ENCODE assay signal across 8 cellular contexts in genomic region chr9:124285903-124286291, GRCh38. TPM values are rescaled to one million over a fixed set of nuclear protein-coding genes. Genes with fewer than 3 reads are reported as not detected.
DNase-seq lines count a peak whose midpoint lies in the region; ATAC-seq and TF ChIP-seq lines count a peak whose summit lies in the region.

No MANE protein-coding gene starts in this region.

- H3K9me3 Mint-ChIP-seq in activated naive CD4-positive, alpha-beta T cell treated with anti-CD3 and anti-CD28 coated beads, Interleukin-2, amount 50 U/mL, for 72 hours: no peaks in the 10 kb centered on the region

- peaks cover 1% of the 10 kb centered on the region for H3K36me3 ChIP-seq in kidney epithelial cell (ENCODE audit: control insufficient read depth, insufficient read depth, low read length)

- DNase-seq in Caki2 (ENCODE audit: low read depth) (peak; percentile 91), NCI-H226 (peak; percentile 91), kidney epithelial cell (ENCODE audit: low read depth) (peak; percentile 86), NCI-H2227 treated with DMSO at 0.1 percent for 48 hours (lab: John Stamatoyannopoulos, UW) (no peak), NCI-H1436 treated with DMSO at 0.1 percent for 48 hours (lab: John Stamatoyannopoulos, UW) (no peak)
- peak in 1 of 2 donors; percentile 12 for DNase-seq in activated naive CD4-positive, alpha-beta T cell treated with anti-CD3 and anti-CD28 coated beads, Interleukin-2, amount 50 U/mL, for 72 hours (ENCODE audit: low spot score in 2 of 2)
- DNase-seq in stimulated activated CD4-positive, alpha-beta T cell treated with anti-CD3 and anti-CD28 coated beads, Interleukin-2, amount 100 ng/mL, for 24 hours: peak; percentile 58 to 59

- no peak overlapping the region for H3K4me3 ChIP-seq in kidney epithelial cell (ENCODE audit: low read depth, low read length)

- no peaks in the 10 kb centered on the region for H3K27me3 ChIP-seq in kidney epithelial cell (ENCODE audit: control insufficient read depth, insufficient read depth, low read length)

- peak overlapping the region; percentile 90 to 94 for H3K27ac Mint-ChIP-seq in activated naive CD4-positive, alpha-beta T cell treated with anti-CD3 and anti-CD28 coated beads, Interleukin-2, amount 50 U/mL, for 72 hours

- in situ Hi-C loops in Caki2 (cut with HindIII; ENCODE audit: low pct_unique_long_range_greater_than_20kb, low sequenced_read_pairs): no loop called here

- TF ChIP-seq CTCF in kidney epithelial cell (IDR thresholded peaks at IDR 0.05; ENCODE audit: insufficient read depth, low read length, poor library complexity, severe bottlenecking): no peak

- H3K36me3 Mint-ChIP-seq in activated naive CD4-positive, alpha-beta T cell treated with anti-CD3 and anti-CD28 coated beads, Interleukin-2, amount 50 U/mL, for 72 hours: no peaks in the 10 kb centered on the region

- ATAC-seq in GM21619 (IDR thresholded peaks at IDR 0.05; ENCODE audit: unreplicated experiment): peak; percentile 29
- ATAC-seq in activated naive CD4-positive, alpha-beta T cell treated with anti-CD3 and anti-CD28 coated beads, Interleukin-2, amount 50 U/mL, for 72 hours: peak; percentile 53 to 57

RNA-seq across cellular contexts. Expression of gene NEK6, which starts 28.1 kb away (rescaled TPM):
- 119 and 135 TPM in 2 replicates for total RNA-seq in Caki2 (2014; rRNA removed; shearing (Covaris generic); ENCODE audit: low replicate concordance)
- 1 to 10 TPM; 3.1 to 5.4 TPM for total RNA-seq in activated naive CD4-positive, alpha-beta T cell treated with anti-CD3 and anti-CD28 coated beads, Interleukin-2, amount 50 U/mL, for 72 hours
- total RNA-seq in kidney epithelial cell: 17.8 and 22.7 TPM in 2 replicates

Comparison
In these comparisons a context has a peak if more than half of its experiments do, and no peak if none do; other contexts are left out.
1. DNase-seq: peak in Caki2 (single experiment), NCI-H226 (single experiment), kidney epithelial cell (single experiment) and stimulated activated CD4-positive, alpha-beta T cell treated with anti-CD3 and anti-CD28 coated beads, Interleukin-2, amount 100 ng/mL, for 24 hours (2 of 2); none in NCI-H2227 treated with DMSO at 0.1 percent for 48 hours (single experiment) and NCI-H1436 treated with DMSO at 0.1 percent for 48 hours (single experiment).